ENCODE assay signal across 1 cellular context in genomic region chr19:18417250-18418033, GRCh38.
TF ChIP-seq lines count a peak whose summit lies in the region.

No MANE protein-coding gene starts in this region.

TF ChIP-seq in K562, 482 proteins besides CTCF, POLR2A, EP300 and RAD21 (continued from another document and continues in another):
- TF ChIP-seq MGA (IDR thresholded peaks at IDR 0.05) (0 out of 2 replicates have a peak, but pooled peaks have one; percentile 4), SMAD3 (CRISPR knock-in tag; conservative IDR thresholded peaks at IDR 0.05) (peak; percentile 57; the same call in 1 of the 2 replicates), KLF6 (CRISPR knock-in tag; IDR thresholded peaks at IDR 0.05; ENCODE audit: borderline replicate concordance) (no peak), MLX (CRISPR knock-in tag; conservative IDR thresholded peaks at IDR 0.05) (peak in 1 of 2 experiments; percentile 79; a peak in 1 of 4 replicates), CBX5 (IDR thresholded peaks at IDR 0.05; ENCODE audit: borderline replicate concordance, low read depth) (no peak), CTBP1 (IDR thresholded peaks at IDR 0.05; ENCODE audit: borderline replicate concordance) (peak; percentile 12; the same call in 1 of the 2 replicates), SAP30 (IDR thresholded peaks at IDR 0.05; ENCODE audit: borderline replicate concordance, insufficient read depth, low read depth, low read length, poor library complexity, severe bottlenecking) (peak; percentile 38), ZBTB40 (IDR thresholded peaks at IDR 0.05) (peak; percentile 93), ZBTB40 (CRISPR knock-in tag; IDR thresholded peaks at IDR 0.05) (no peak), MIER1 (IDR thresholded peaks at IDR 0.05; ENCODE audit: low read depth) (peak; percentile 36; the same call in 1 of the 2 replicates), ZNF277 (CRISPR knock-in tag; IDR thresholded peaks at IDR 0.05; ENCODE audit: borderline replicate concordance) (no peak), ZNF740 (CRISPR knock-in tag; IDR thresholded peaks at IDR 0.05) (no peak; the same call in 1 of the 2 replicates), ZNF740 (tag; IDR thresholded peaks at IDR 0.05) (no peak; a peak in 1 of 4 replicates), ZEB2 (IDR thresholded peaks at IDR 0.05) (peak; percentile 37; the same call in 1 of the 2 replicates), TOE1 (IDR thresholded peaks at IDR 0.05; ENCODE audit: borderline replicate concordance) (0 out of 2 replicates have a peak, but pooled peaks have one; percentile 15), TOE1 (CRISPR knock-in tag; IDR thresholded peaks at IDR 0.05; ENCODE audit: borderline replicate concordance, low read depth) (no peak), ZNF253 (CRISPR knock-in tag; conservative IDR thresholded peaks at IDR 0.05) (no peak), GABPA (tag; conservative IDR thresholded peaks at IDR 0.05; ENCODE audit: low read depth) (peak; percentile 94), HNRNPL (IDR thresholded peaks at IDR 0.05; ENCODE audit: low read depth, low read length) (0 out of 2 replicates have a peak, but pooled peaks have one; percentile 25), ZNF695 (CRISPR knock-in tag; IDR thresholded peaks at IDR 0.05) (peak; percentile 84; the same call in 1 of the 2 replicates), NRF1 (conservative IDR thresholded peaks at IDR 0.05 in 1 of 2, IDR thresholded peaks at IDR 0.05 in 1 of 2) (peak in 1 of 2 experiments; percentile 23; a peak in 2 of 4 replicates), GATA2 (CRISPR knock-in tag; IDR thresholded peaks at IDR 0.05) (no peak), ZNF830 (CRISPR knock-in tag; IDR thresholded peaks at IDR 0.05) (0 out of 2 replicates have a peak, but pooled peaks have one; percentile 72), NUFIP1 (IDR thresholded peaks at IDR 0.05; ENCODE audit: partially characterized antibody) (no peak), E2F6 (IDR thresholded peaks at IDR 0.05; ENCODE audit: borderline replicate concordance in 1 of 2, extremely low read depth in 1 of 2, insufficient read depth in 1 of 2, insufficient read length in 1 of 2, low read depth in 1 of 2, low read length in 1 of 2, poor library complexity in 1 of 2, severe bottlenecking in 1 of 2) (peak; percentile 51 to 96), U2AF1 (optimal IDR thresholded peaks at IDR 0.05; ENCODE audit: low read depth, low read length) (peak; percentile 78)
